In the genomic region with DNA sequence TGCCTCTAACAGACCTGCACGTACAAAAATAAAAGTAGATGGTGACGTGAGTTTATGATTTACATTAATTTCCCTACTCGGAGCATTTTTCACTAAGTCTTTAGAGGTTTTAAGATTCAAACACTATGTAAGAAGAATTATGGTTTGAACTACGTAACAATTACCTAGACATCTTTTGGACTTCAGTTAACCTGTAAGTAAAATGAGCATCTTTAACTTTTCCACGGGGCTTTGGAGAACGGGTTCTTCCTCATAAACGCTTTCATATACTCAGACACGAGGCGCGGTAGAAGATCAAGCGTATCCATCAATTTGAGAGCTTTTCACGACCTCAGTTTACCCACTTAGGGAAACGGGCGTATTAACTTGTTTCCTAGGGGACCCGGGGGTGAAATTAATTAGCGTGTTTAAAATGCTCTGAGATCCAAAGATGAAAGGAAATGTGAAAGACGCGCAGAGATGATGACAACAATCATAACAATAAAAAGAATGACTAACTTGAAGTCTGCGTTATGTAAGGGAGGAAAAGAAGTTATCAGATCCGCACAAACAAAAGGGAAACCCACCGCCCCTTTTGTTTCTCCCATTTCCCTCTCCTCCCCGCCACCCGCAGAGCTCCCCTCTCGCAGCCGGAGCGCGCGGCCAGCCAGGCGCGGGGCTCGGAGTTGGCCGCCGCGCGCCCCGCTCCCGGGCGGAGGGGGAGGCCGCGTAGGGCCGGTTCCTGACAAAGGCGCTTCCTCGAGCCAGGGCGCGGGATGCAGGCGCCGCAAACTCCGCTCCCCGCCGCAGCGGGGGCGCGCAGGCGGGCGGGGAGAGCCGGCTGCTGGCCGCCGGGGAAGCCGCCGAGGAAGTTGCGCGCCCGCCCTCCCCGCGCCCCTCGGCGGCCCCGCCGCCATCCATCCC, we compare ENCODE assay signal across 8 cellular contexts. TPM values are rescaled to one million over a fixed set of nuclear protein-coding genes. Genes with fewer than 3 reads are reported as not detected.
DNase-seq lines count a peak whose midpoint lies in the region; ATAC-seq and TF ChIP-seq lines count a peak whose summit lies in the region.

No MANE protein-coding gene starts in this region.

- peak overlapping the region; percentile 99 for H3K27ac ChIP-seq in mucosa of rectum (ENCODE audit: low read depth in 2 of 2, low read length in 2 of 2)
- peak overlapping the region; percentile 90 to 95 (median 95) for H3K27ac ChIP-seq in thyroid gland

- peaks cover 19% of the 10 kb centered on the region for H3K36me3 Mint-ChIP-seq in activated CD4-positive, alpha-beta T cell treated with anti-CD3 and anti-CD28 coated beads for 36 hours (ENCODE audit: low read depth)
- H3K36me3 Mint-ChIP-seq in activated CD4-positive, alpha-beta memory T cell treated with anti-CD3 and anti-CD28 coated beads, Interleukin-2, amount 10 ng/mL, durations not matched to agents 7 days and 5 days (ENCODE audit: low read depth): peaks cover 33% of the 10 kb centered on the region

- H3K27me3 ChIP-seq in mucosa of rectum (ENCODE audit: control insufficient read depth in 2 of 2, insufficient read depth in 2 of 2, low read length in 2 of 2): no peaks in the 10 kb centered on the region
- H3K27me3 ChIP-seq in thyroid gland: no peaks in the 10 kb centered on the region

- peak; percentile 55 for DNase-seq in activated CD4-positive, alpha-beta T cell treated with anti-CD3 and anti-CD28 coated beads for 36 hours
- no peak for DNase-seq in activated CD4-positive, alpha-beta T cell treated with anti-CD3 and anti-CD28 coated beads, Interleukin-2, amount 50 U/mL, for 4 hours
- peak; percentile 35 for DNase-seq in NCI-H2081 treated with DMSO at 0.1 percent for 48 hours (lab: John Stamatoyannopoulos, UW)
- peak; percentile 47 for DNase-seq in activated CD4-positive, alpha-beta memory T cell treated with anti-CD3 and anti-CD28 coated beads, Interleukin-2, amount 10 ng/mL, durations not matched to agents 7 days and 5 days
- peak; percentile 69 to 81 for DNase-seq in erythroblast (lab: John Stamatoyannopoulos, UW)
- DNase-seq in thyroid gland: peak; percentile 22 to 28

- H3K27ac Mint-ChIP-seq in activated CD4-positive, alpha-beta T cell treated with anti-CD3 and anti-CD28 coated beads for 36 hours: peak overlapping the region; percentile 97
- H3K27ac Mint-ChIP-seq in activated CD4-positive, alpha-beta memory T cell treated with anti-CD3 and anti-CD28 coated beads, Interleukin-2, amount 10 ng/mL, durations not matched to agents 7 days and 5 days: peak overlapping the region; percentile 88

- POLR2A ChIA-PET in activated CD4-positive, alpha-beta T cell treated with anti-CD3 and anti-CD28 coated beads for 36 hours (lab: Charles Lee): interaction anchor here (0.6 to 2.4 kb wide), 2 partner anchors 71 to 185 kb away, joined by 3 to 16 read pairs; no protein-coding TSS in a partner anchor
- POLR2A ChIA-PET in activated CD4-positive, alpha-beta memory T cell treated with anti-CD3 and anti-CD28 coated beads, Interleukin-2, amount 10 ng/mL, durations not matched to agents 7 days and 5 days (lab: Charles Lee): interaction anchor here (0.6 to 4.9 kb wide), 23 partner anchors 11 to 845 kb away, joined by 3 to 51 read pairs (median 6); a partner anchor contains a TSS

- peak overlapping the region; percentile 79 to 100 for H3K9ac ChIP-seq in mucosa of rectum (ENCODE audit: low read depth in 1 of 2, low read length in 2 of 2)

- H3K4me3 ChIP-seq in mucosa of rectum (ENCODE audit: low read length in 2 of 2) (peak overlapping the region; percentile 96 to 99), thyroid gland (replicated peaks in 1 of 3) (peak overlapping the region; percentile 92 to 99 (median 96))

- H3K9me3 ChIP-seq in mucosa of rectum (ENCODE audit: control insufficient read depth in 2 of 2, low read length in 2 of 2) (no peaks in the 10 kb centered on the region), thyroid gland (no peaks in the 10 kb centered on the region)

- H3K4me1 ChIP-seq in mucosa of rectum (ENCODE audit: control insufficient read depth in 2 of 2, insufficient read depth in 2 of 2, low read length in 2 of 2) (peaks cover 8 to 19% of the 10 kb centered on the region in 2 donors), thyroid gland (peaks cover 4 to 5% of the 10 kb centered on the region in 2 donors)

- H3K27me3 Mint-ChIP-seq in activated CD4-positive, alpha-beta T cell treated with anti-CD3 and anti-CD28 coated beads for 36 hours: no peaks in the 10 kb centered on the region
- H3K27me3 Mint-ChIP-seq in activated CD4-positive, alpha-beta memory T cell treated with anti-CD3 and anti-CD28 coated beads, Interleukin-2, amount 10 ng/mL, durations not matched to agents 7 days and 5 days: no peaks in the 10 kb centered on the region

- H3K36me3 ChIP-seq in mucosa of rectum (ENCODE audit: control insufficient read depth in 2 of 2, insufficient read depth in 2 of 2, low read length in 2 of 2) (no peaks in the 10 kb centered on the region), thyroid gland (no peaks in the 10 kb centered on the region)

- intact Hi-C loops in activated CD4-positive, alpha-beta T cell treated with anti-CD3 and anti-CD28 coated beads for 36 hours (cut with DNase I, micrococcal nuclease): loop anchor here (1.0 to 5.0 kb wide), 17 partner anchors 9 to 844 kb away; a partner anchor contains a TSS
- intact Hi-C loops in thyroid gland (cut with DNase I): no loop called here

- TF ChIP-seq POLR2A in erythroblast (IDR thresholded peaks at IDR 0.05; ENCODE audit: low read length) (no peak), thyroid gland (IDR thresholded peaks at IDR 0.05) (no peak)

- H3K9me3 Mint-ChIP-seq in activated CD4-positive, alpha-beta T cell treated with anti-CD3 and anti-CD28 coated beads for 36 hours (ENCODE audit: low read depth): no peaks in the 10 kb centered on the region
- H3K9me3 Mint-ChIP-seq in activated CD4-positive, alpha-beta memory T cell treated with anti-CD3 and anti-CD28 coated beads, Interleukin-2, amount 10 ng/mL, durations not matched to agents 7 days and 5 days: no peaks in the 10 kb centered on the region

- CTCF ChIA-PET in activated CD4-positive, alpha-beta T cell treated with anti-CD3 and anti-CD28 coated beads for 36 hours (lab: Charles Lee): interaction anchor here (0.7 to 1.0 kb wide), 2 partner anchors 9 to 37 kb away, joined by 4 read pairs; no protein-coding TSS in a partner anchor
- CTCF ChIA-PET in activated CD4-positive, alpha-beta memory T cell treated with anti-CD3 and anti-CD28 coated beads, Interleukin-2, amount 10 ng/mL, durations not matched to agents 7 days and 5 days (lab: Charles Lee): interaction anchor here (1.1 to 2.5 kb wide), 4 partner anchors 93 to 188 kb away, joined by 3 to 11 read pairs (median 4); no protein-coding TSS in a partner anchor

- H3K4me1 Mint-ChIP-seq in activated CD4-positive, alpha-beta T cell treated with anti-CD3 and anti-CD28 coated beads for 36 hours: peaks cover 38% of the 10 kb centered on the region
- peaks cover 31% of the 10 kb centered on the region for H3K4me1 Mint-ChIP-seq in activated CD4-positive, alpha-beta memory T cell treated with anti-CD3 and anti-CD28 coated beads, Interleukin-2, amount 10 ng/mL, durations not matched to agents 7 days and 5 days

- WGBS in thyroid gland, 2 donors: 4 to 8% methylated on average over 31 to 52 of the region's 69 CpGs

- H3K4me3 Mint-ChIP-seq in activated CD4-positive, alpha-beta T cell treated with anti-CD3 and anti-CD28 coated beads for 36 hours: peak overlapping the region; percentile 84
- H3K4me3 Mint-ChIP-seq in activated CD4-positive, alpha-beta memory T cell treated with anti-CD3 and anti-CD28 coated beads, Interleukin-2, amount 10 ng/mL, durations not matched to agents 7 days and 5 days: peak overlapping the region; percentile 91

- TF ChIP-seq CTCF in thyroid gland (IDR thresholded peaks at IDR 0.05): no peak

- peak; percentile 1 for ATAC-seq in activated CD4-positive, alpha-beta T cell treated with anti-CD3 and anti-CD28 coated beads for 36 hours
- ATAC-seq in HG02798 (IDR thresholded peaks at IDR 0.05; ENCODE audit: poor library complexity, unreplicated experiment): peak; percentile 13

RNA-seq across cellular contexts. Expression of a gene that starts 0.8 kb away (rescaled TPM):
- total RNA-seq in activated CD4-positive, alpha-beta T cell treated with anti-CD3 and anti-CD28 coated beads for 36 hours: 10 to 100 TPM; 21.3 to 29.7 TPM
- total RNA-seq in activated CD4-positive, alpha-beta memory T cell treated with anti-CD3 and anti-CD28 coated beads, Interleukin-2, amount 10 ng/mL, durations not matched to agents 7 days and 5 days: 10 to 100 TPM; 44.9 to 45.0 TPM
- 10 to 100 TPM in 3 of 4 donors, 1 to 10 TPM in 1; 5.2 to 17.1 (median 11.4) TPM for total RNA-seq in thyroid gland

Comparison
In these comparisons a context has a peak if more than half of its experiments do, and no peak if none do; other contexts are left out.
1. DNase-seq: peak in activated CD4-positive, alpha-beta T cell treated with anti-CD3 and anti-CD28 coated beads for 36 hours (single experiment), NCI-H2081 treated with DMSO at 0.1 percent for 48 hours (single experiment), activated CD4-positive, alpha-beta memory T cell treated with anti-CD3 and anti-CD28 coated beads, Interleukin-2, amount 10 ng/mL, durations not matched to agents 7 days and 5 days (single experiment), erythroblast (2 of 2) and thyroid gland (2 of 2); none in activated CD4-positive, alpha-beta T cell treated with anti-CD3 and anti-CD28 coated beads, Interleukin-2, amount 50 U/mL, for 4 hours (0 of 2).